Comparison of ENCODE assay signal across 24 cellular contexts in genomic region chr3:174232658-174233429, GRCh38.
DNase-seq lines count a peak whose midpoint lies in the region; ATAC-seq and TF ChIP-seq lines count a peak whose summit lies in the region.
"Had no signal": no experiment of that assay in that cellular context is flagged by ENCODE, and none has a peak within 500 bp of the region (broad histone marks: within the 10 kb centered on the region; RNA-seq: fewer than 3 reads in every experiment).

No MANE protein-coding gene starts in this region.

- no peaks in the 10 kb centered on the region for H3K27me3 Mint-ChIP-seq in WTC11 (ENCODE audit: low read depth)
- no peaks in the 10 kb centered on the region for H3K27me3 Mint-ChIP-seq in naive thymus-derived CD8-positive, alpha-beta T cell
- H3K27me3 Mint-ChIP-seq: B cell had no signal

- H3K4me1 ChIP-seq in HAP-1 (peaks cover 15% of the 10 kb centered on the region), iPS DF 6.9 (ENCODE audit: control insufficient read depth, insufficient read depth, low read length) (peaks cover 5% of the 10 kb centered on the region), mesendoderm (ENCODE audit: control insufficient read depth, low read depth, low read length) (no peaks in the 10 kb centered on the region)
- H3K4me1 ChIP-seq: Caco-2 had no signal

- no peak overlapping the region for H3K9ac ChIP-seq in mesendoderm (ENCODE audit: low read length)

- H3K27ac ChIP-seq in iPS DF 6.9 (ENCODE audit: low read length) (no peak overlapping the region), mesendoderm (ENCODE audit: low read depth, low read length) (peak overlapping the region; percentile 73)
- H3K27ac ChIP-seq: C4-2B, RWPE1 had no signal

- H3K4me2 ChIP-seq in mesendoderm (ENCODE audit: low read length): no peak overlapping the region

- peaks cover 68% of the 10 kb centered on the region for H3K4me1 Mint-ChIP-seq in WTC11
- no peaks in the 10 kb centered on the region for H3K4me1 Mint-ChIP-seq in naive thymus-derived CD8-positive, alpha-beta T cell
- H3K4me1 Mint-ChIP-seq: B cell had no signal

- H3K79me2 ChIP-seq in mesendoderm (ENCODE audit: control insufficient read depth, insufficient read depth, low read length): no peaks in the 10 kb centered on the region

- peaks cover 27% of the 10 kb centered on the region for H3K36me3 Mint-ChIP-seq in WTC11
- no peaks in the 10 kb centered on the region for H3K36me3 Mint-ChIP-seq in naive thymus-derived CD8-positive, alpha-beta T cell
- H3K36me3 Mint-ChIP-seq: CD8-positive, alpha-beta T cell had no signal

- no peak overlapping the region for H3K56ac ChIP-seq in mesendoderm (ENCODE audit: low read length)

- no peak overlapping the region for H2BK15ac ChIP-seq in mesendoderm (replicated peaks; ENCODE audit: low read depth)

- H3K4me3 Mint-ChIP-seq in WTC11: no peak overlapping the region
- no peak overlapping the region for H3K4me3 Mint-ChIP-seq in naive thymus-derived CD8-positive, alpha-beta T cell
- H3K4me3 Mint-ChIP-seq: B cell; CD8-positive, alpha-beta T cell had no signal

- H3K27me3 ChIP-seq in HAP-1 (ENCODE audit: low read depth) (peaks cover 4% of the 10 kb centered on the region; the same call in 1 of the 2 replicates), iPS DF 6.9 (ENCODE audit: control insufficient read depth, insufficient read depth, low read length) (no peaks in the 10 kb centered on the region), mesendoderm (ENCODE audit: insufficient read depth, low read length, poor library complexity) (no peaks in the 10 kb centered on the region)
- H3K27me3 ChIP-seq: MG63 had no signal

- in situ Hi-C loops in HAP-1 (cut with MboI; ENCODE audit: low sequenced_read_pairs): no loop called here

- POLR2A ChIA-PET in WTC11 (lab: Charles Lee): no interaction called here
- POLR2A ChIA-PET in naive thymus-derived CD8-positive, alpha-beta T cell (lab: Charles Lee): no interaction called here

- H3K18ac ChIP-seq in mesendoderm (ENCODE audit: low read length): peak overlapping the region; percentile 47

- peak overlapping the region; percentile 39 for H2BK5ac ChIP-seq in mesendoderm (ENCODE audit: low read length)

- ATAC-seq in WTC11: peak; percentile 73
- no peak for ATAC-seq in HG03571 (IDR thresholded peaks at IDR 0.05; ENCODE audit: unreplicated experiment)
- ATAC-seq in naive thymus-derived CD8-positive, alpha-beta T cell: no peak
- ATAC-seq in omental fat pad (ENCODE audit: low FRiP score): no peak
- ATAC-seq: CD8-positive, alpha-beta T cell; Panc1 had no signal

- peak overlapping the region; percentile 99 for H3K27ac Mint-ChIP-seq in WTC11
- no peak overlapping the region for H3K27ac Mint-ChIP-seq in naive thymus-derived CD8-positive, alpha-beta T cell
- H3K27ac Mint-ChIP-seq: B cell; CD8-positive, alpha-beta T cell had no signal

- peak overlapping the region; percentile 39 for H4K8ac ChIP-seq in mesendoderm (ENCODE audit: low read depth, low read length)

- H3K36me3 ChIP-seq in HAP-1 (replicated peaks): no peaks in the 10 kb centered on the region
- H3K36me3 ChIP-seq in iPS DF 6.9 (ENCODE audit: control insufficient read depth, insufficient read depth, low read length): no peaks in the 10 kb centered on the region
- H3K36me3 ChIP-seq in mesendoderm (ENCODE audit: control insufficient read depth, insufficient read depth, low read length): no peaks in the 10 kb centered on the region
- H3K36me3 ChIP-seq: MG63 had no signal

- H2BK120ac ChIP-seq in mesendoderm (ENCODE audit: low read depth, low read length): peak overlapping the region; percentile 36

- H3K4me3 ChIP-seq in HAP-1 (no peak overlapping the region), iPS DF 6.9 (ENCODE audit: low read length) (no peak overlapping the region), mesendoderm (ENCODE audit: low read length) (no peak overlapping the region)
- H3K4me3 ChIP-seq: MG63 had no signal

- no peak overlapping the region for H2AK5ac ChIP-seq in mesendoderm (ENCODE audit: low read length)

- peak overlapping the region; percentile 55 for H3K4ac ChIP-seq in mesendoderm (ENCODE audit: low read depth, low read length)

- H3K23ac ChIP-seq in mesendoderm (ENCODE audit: low read length): no peak overlapping the region

- no CpG with 5 or more reads among the region's 12 CpGs for WGBS in iPS DF 6.9 (ENCODE audit: insufficient coverage, insufficient read length)
- WGBS in mesendoderm (ENCODE audit: extremely low coverage, insufficient coverage, low lambda C conversion rate): no CpG with 5 or more reads among the region's 12 CpGs

- TF ChIP-seq CTCF in WTC11 (IDR thresholded peaks at IDR 0.05): no peak
- TF ChIP-seq CTCF in omental fat pad (IDR thresholded peaks at IDR 0.05): no peak

- no peaks in the 10 kb centered on the region for H3K79me1 ChIP-seq in mesendoderm (ENCODE audit: low read length)

- no peak overlapping the region for H4K5ac ChIP-seq in mesendoderm (ENCODE audit: low read length)

- H3K9me3 ChIP-seq in HAP-1: no peaks in the 10 kb centered on the region
- H3K9me3 ChIP-seq in iPS DF 6.9 (ENCODE audit: control insufficient read depth, insufficient read depth, low read length): no peaks in the 10 kb centered on the region
- H3K9me3 ChIP-seq: Caco-2 had no signal

- H3K9me3 Mint-ChIP-seq in WTC11: peaks cover 16% of the 10 kb centered on the region
- H3K9me3 Mint-ChIP-seq in naive thymus-derived CD8-positive, alpha-beta T cell: peaks cover 0 to 11% (median 0%) of the 10 kb centered on the region in 9 donors
- H3K9me3 Mint-ChIP-seq: CD8-positive, alpha-beta T cell had no signal

- DNase-seq in HAP-1 (ENCODE audit: low spot score in 2 of 2): peak; percentile 68 to 98
- no peak for DNase-seq in WTC11 (ENCODE audit: low spot score)
- peak; percentile 77 for DNase-seq in iPS DF 6.9 (ENCODE audit: low read depth, low spot score)
- peak; percentile 47 for DNase-seq in mesendoderm
- no peak for DNase-seq in activated CD4-positive, alpha-beta T cell treated with anti-CD3 and anti-CD28 coated beads, Interleukin-2, amount 50 U/mL, for 1 hour
- no peak for DNase-seq in naive thymus-derived CD8-positive, alpha-beta T cell
- no peak for DNase-seq in omental fat pad (ENCODE audit: low spot score)
- DNase-seq: Caco-2; CD8-positive, alpha-beta T cell; DMS79; EL; IMR-90; KG1; MG63; NCI-H1417; NCI-H1694; NCI-H2029 treated with DMSO at 0.1 percent for 48 hours; NCI-H526 treated with DMSO at 0.1 percent for 48 hours; SHP77 had no signal

- CTCF ChIA-PET in WTC11 (lab: Charles Lee): no interaction called here

TF ChIP-seq in WTC11, 78 proteins besides CTCF, POLR2A, EP300 and RAD21 (continues in another document):
- TF ChIP-seq MXD4 (CRISPR knock-in tag; IDR thresholded peaks at IDR 0.05; ENCODE audit: borderline replicate concordance) (no peak), USF2 (CRISPR knock-in tag; IDR thresholded peaks at IDR 0.05) (no peak), ZNF219 (CRISPR knock-in tag; IDR thresholded peaks at IDR 0.05; ENCODE audit: borderline replicate concordance) (no peak), GABPB1 (CRISPR knock-in tag; IDR thresholded peaks at IDR 0.05) (no peak), E2F1 (CRISPR knock-in tag; IDR thresholded peaks at IDR 0.05) (no peak), NFATC4 (CRISPR knock-in tag; IDR thresholded peaks at IDR 0.05) (no peak), NR1H2 (CRISPR knock-in tag; IDR thresholded peaks at IDR 0.05) (no peak), MYBL2 (CRISPR knock-in tag; IDR thresholded peaks at IDR 0.05) (no peak), CREM (CRISPR knock-in tag; IDR thresholded peaks at IDR 0.05) (no peak), ELF4 (CRISPR knock-in tag; IDR thresholded peaks at IDR 0.05; ENCODE audit: low read depth) (no peak), ZMAT4 (CRISPR knock-in tag; IDR thresholded peaks at IDR 0.05) (peak; percentile 100), SOX15 (CRISPR knock-in tag; IDR thresholded peaks at IDR 0.05) (no peak)
- TF ChIP-seq, protein P1, sequence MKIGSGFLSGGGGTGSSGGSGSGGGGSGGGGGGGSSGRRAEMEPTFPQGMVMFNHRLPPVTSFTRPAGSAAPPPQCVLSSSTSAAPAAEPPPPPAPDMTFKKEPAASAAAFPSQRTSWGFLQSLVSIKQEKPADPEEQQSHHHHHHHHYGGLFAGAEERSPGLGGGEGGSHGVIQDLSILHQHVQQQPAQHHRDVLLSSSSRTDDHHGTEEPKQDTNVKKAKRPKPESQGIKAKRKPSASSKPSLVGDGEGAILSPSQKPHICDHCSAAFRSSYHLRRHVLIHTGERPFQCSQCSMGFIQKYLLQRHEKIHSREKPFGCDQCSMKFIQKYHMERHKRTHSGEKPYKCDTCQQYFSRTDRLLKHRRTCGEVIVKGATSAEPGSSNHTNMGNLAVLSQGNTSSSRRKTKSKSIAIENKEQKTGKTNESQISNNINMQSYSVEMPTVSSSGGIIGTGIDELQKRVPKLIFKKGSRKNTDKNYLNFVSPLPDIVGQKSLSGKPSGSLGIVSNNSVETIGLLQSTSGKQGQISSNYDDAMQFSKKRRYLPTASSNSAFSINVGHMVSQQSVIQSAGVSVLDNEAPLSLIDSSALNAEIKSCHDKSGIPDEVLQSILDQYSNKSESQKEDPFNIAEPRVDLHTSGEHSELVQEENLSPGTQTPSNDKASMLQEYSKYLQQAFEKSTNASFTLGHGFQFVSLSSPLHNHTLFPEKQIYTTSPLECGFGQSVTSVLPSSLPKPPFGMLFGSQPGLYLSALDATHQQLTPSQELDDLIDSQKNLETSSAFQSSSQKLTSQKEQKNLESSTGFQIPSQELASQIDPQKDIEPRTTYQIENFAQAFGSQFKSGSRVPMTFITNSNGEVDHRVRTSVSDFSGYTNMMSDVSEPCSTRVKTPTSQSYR (CRISPR knock-in tag; IDR thresholded peaks at IDR 0.05): no peak

Comparison
In these comparisons a context has a peak if more than half of its experiments do, and no peak if none do; other contexts are left out.
1. DNase-seq: peak in HAP-1 (2 of 2), iPS DF 6.9 (single experiment) and mesendoderm (single experiment); none in WTC11 (single experiment), activated CD4-positive, alpha-beta T cell treated with anti-CD3 and anti-CD28 coated beads, Interleukin-2, amount 50 U/mL, for 1 hour (single experiment), naive thymus-derived CD8-positive, alpha-beta T cell (0 of 10) and omental fat pad (single experiment).